Comparison of ENCODE assay signal across 27 cellular contexts in genomic region chr9:17319822-17320221, GRCh38.
"Had no signal": no experiment of that assay in that cellular context is flagged by ENCODE, and none has a peak within 500 bp of the region (broad histone marks: within the 10 kb centered on the region; RNA-seq: fewer than 3 reads in every experiment).

No MANE protein-coding gene starts in this region.

- H3K36me3 ChIP-seq: adrenal gland, Peyer's patch, SJSA1 had no signal

- H3K4me3 ChIP-seq: adrenal gland, body of pancreas, Peyer's patch, SJSA1 had no signal

- H3K4me1 ChIP-seq: adrenal gland, body of pancreas, Peyer's patch, SJSA1 had no signal

- ATAC-seq: activated CD8-positive, alpha-beta T cell treated with anti-CD3 and anti-CD28 coated beads, Interleukin-2, amount 10 ng/mL, durations not matched to agents 7 days and 5 days; body of pancreas; T-helper 17 cell; WTC11 had no signal

- H3K27ac ChIP-seq: adrenal gland, body of pancreas, Peyer's patch, SJSA1 had no signal

- H3K27me3 ChIP-seq: adrenal gland, body of pancreas, Peyer's patch, SJSA1 had no signal

- H3K9me3 ChIP-seq: body of pancreas, Peyer's patch, SJSA1 had no signal

- DNase-seq: activated CD4-positive, alpha-beta T cell treated with anti-CD3 and anti-CD28 coated beads for 48 hours; activated CD4-positive, alpha-beta T cell treated with anti-CD3 and anti-CD28 coated beads, Interleukin-2, amount 50 U/mL, for 4 hours; activated CD4-positive, CD25-positive, alpha-beta regulatory T cell treated with anti-CD3 and anti-CD28 coated beads, Interleukin-2, amount 50 U/mL, for 72 hours; activated CD8-positive, alpha-beta memory T cell treated with anti-CD3 and anti-CD28 coated beads, Interleukin-2, amount 50 U/mL, for 48 hours; activated CD8-positive, alpha-beta T cell treated with anti-CD3 and anti-CD28 coated beads, Interleukin-2, amount 10 ng/mL, durations not matched to agents 7 days and 5 days; activated naive CD4-positive, alpha-beta T cell treated with anti-CD3 and anti-CD28 coated beads, Interleukin-2, amount 50 U/mL, for 16 hours; activated naive CD8-positive, alpha-beta T cell treated with anti-CD3 and anti-CD28 coated beads, Interleukin-2, amount 10 ng/mL, durations not matched to agents 7 days and 5 days; activated T-cell treated with anti-CD3 and anti-CD28 coated beads, Interleukin-2, amount 50 U/mL, for 1 hour; adrenal gland; aorta; body of pancreas; central memory CD4-positive, alpha-beta T cell; KG1; NCI-H1092; NCI-H1417; NCI-H1930; NCI-H2171 treated with DMSO at 0.1 percent for 48 hours; NCI-H226; NCI-H526; NCI-H774; NK-92 treated with Interleukin-12 subunit alpha and Interleukin-12 subunit beta, amount 100 ng/mL, for 24 hours; Peyer's patch; SHP77; T-helper 17 cell; T1000 had no signal
